Comparison of ENCODE assay signal across 1 cellular context in the genomic region with DNA sequence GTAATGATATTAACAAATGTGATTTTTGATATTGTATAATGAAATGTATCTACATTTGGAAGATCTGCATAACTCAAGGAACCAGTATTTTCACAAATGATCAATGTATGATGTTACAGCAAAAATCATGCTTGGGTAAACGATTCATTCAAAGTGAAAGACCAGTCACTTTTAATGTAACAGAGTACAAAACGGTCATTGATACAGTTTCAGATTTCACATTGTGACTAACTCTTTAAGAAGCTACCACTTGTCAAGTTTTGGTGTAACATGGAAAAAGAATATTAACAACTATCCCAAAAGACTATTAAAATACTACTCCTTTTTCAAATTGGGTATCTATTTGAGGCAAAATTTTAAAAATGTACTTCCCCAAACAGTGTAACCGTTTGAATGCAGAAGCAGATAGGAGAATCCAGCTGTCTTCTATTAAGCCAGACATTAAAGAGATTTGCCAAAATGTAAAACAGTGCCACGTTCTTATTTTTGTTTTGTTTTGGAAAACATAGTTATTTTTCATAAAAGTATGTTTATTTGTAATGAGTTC.
TF ChIP-seq lines count a peak whose summit lies in the region.

No MANE protein-coding gene starts in this region.

TF ChIP-seq in HepG2, 621 proteins besides CTCF, POLR2A, EP300 and RAD21:
- no peak for TF ChIP-seq ZNF12 (CRISPR knock-in tag; IDR thresholded peaks at IDR 0.05)
- TF ChIP-seq ZNF720 (CRISPR knock-in tag; IDR thresholded peaks at IDR 0.05) = no peak
- TF ChIP-seq, protein P1, sequence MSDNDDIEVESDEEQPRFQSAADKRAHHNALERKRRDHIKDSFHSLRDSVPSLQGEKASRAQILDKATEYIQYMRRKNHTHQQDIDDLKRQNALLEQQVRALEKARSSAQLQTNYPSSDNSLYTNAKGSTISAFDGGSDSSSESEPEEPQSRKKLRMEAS (IDR thresholded peaks at IDR 0.05) = no peak
- TF ChIP-seq MBD4 (IDR thresholded peaks at IDR 0.05; ENCODE audit: borderline replicate concordance, low read length) = no peak
- TF ChIP-seq ZNF3 (CRISPR knock-in tag; IDR thresholded peaks at IDR 0.05) = no peak
- no peak for TF ChIP-seq TBX3 (IDR thresholded peaks at IDR 0.05; ENCODE audit: borderline replicate concordance)
- no peak for TF ChIP-seq ZNF841 (CRISPR knock-in tag; IDR thresholded peaks at IDR 0.05; ENCODE audit: borderline replicate concordance)
- no peak for TF ChIP-seq NCOA1 (CRISPR knock-in tag; IDR thresholded peaks at IDR 0.05)
- no peak for TF ChIP-seq SMARCC2 (IDR thresholded peaks at IDR 0.05)
- no peak for TF ChIP-seq NR2F6 (IDR thresholded peaks at IDR 0.05)
- TF ChIP-seq NR2F6 (CRISPR knock-in tag; IDR thresholded peaks at IDR 0.05) = no peak
TF ChIP-seq in HepG2: peak in this region for 0.
